Comparison of ENCODE assay signal across 8 cellular contexts in the genomic region with DNA sequence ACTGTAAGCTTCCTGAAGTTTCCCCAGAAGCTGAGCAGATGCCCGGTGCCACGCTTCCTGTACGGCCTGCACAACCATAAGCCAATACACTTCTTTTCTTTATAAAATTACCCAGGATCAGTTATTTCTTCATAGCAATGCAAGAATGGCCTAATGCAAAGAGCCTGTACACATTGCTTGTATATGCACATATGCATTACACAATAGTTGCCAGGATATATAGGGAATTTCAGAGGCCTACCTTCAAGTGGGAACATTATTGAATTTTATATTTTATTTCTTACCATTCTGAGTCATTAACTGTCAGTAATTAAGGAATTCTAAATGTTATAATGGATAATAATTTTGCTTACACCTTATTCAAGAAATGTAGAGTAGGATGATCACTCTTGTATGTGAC.
"Had no signal": no experiment of that assay in that cellular context is flagged by ENCODE, and none has a peak within 500 bp of the region (broad histone marks: within the 10 kb centered on the region; RNA-seq: fewer than 3 reads in every experiment).

No MANE protein-coding gene starts in this region.

- FAIRE-seq: G401.6, GM12878, GM12891, GM12892, GM18507, GM19239 had no signal

- ATAC-seq: GM12878 had no signal

- DNase-seq: GDM1, GF-D8 had no signal

- H3K4me3 ChIP-seq: GM12878 had no signal
